In the genomic region with DNA sequence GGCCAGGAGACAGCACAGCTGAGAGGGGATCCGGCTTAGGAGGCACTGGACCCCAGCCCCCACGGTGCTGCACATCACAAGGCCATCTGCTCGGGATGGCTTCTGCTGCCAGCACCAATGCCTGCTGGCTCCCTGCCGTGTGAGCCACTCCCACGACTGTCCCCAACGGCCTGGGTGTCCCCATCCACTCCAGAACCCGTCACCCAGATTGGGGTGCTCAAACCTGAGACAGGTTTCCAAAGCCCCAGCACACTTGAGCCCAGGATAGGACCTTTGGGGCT, we compare ENCODE assay signal across 1 cellular context.
TF ChIP-seq lines count a peak whose summit lies in the region.

No MANE protein-coding gene starts in this region.

TF ChIP-seq in SK-N-SH treated with all-trans-retinoic acid at 6 μM for 48 hours, 23 proteins besides CTCF, POLR2A, EP300 and RAD21 (continued from another document):
- TF ChIP-seq, protein P1, sequence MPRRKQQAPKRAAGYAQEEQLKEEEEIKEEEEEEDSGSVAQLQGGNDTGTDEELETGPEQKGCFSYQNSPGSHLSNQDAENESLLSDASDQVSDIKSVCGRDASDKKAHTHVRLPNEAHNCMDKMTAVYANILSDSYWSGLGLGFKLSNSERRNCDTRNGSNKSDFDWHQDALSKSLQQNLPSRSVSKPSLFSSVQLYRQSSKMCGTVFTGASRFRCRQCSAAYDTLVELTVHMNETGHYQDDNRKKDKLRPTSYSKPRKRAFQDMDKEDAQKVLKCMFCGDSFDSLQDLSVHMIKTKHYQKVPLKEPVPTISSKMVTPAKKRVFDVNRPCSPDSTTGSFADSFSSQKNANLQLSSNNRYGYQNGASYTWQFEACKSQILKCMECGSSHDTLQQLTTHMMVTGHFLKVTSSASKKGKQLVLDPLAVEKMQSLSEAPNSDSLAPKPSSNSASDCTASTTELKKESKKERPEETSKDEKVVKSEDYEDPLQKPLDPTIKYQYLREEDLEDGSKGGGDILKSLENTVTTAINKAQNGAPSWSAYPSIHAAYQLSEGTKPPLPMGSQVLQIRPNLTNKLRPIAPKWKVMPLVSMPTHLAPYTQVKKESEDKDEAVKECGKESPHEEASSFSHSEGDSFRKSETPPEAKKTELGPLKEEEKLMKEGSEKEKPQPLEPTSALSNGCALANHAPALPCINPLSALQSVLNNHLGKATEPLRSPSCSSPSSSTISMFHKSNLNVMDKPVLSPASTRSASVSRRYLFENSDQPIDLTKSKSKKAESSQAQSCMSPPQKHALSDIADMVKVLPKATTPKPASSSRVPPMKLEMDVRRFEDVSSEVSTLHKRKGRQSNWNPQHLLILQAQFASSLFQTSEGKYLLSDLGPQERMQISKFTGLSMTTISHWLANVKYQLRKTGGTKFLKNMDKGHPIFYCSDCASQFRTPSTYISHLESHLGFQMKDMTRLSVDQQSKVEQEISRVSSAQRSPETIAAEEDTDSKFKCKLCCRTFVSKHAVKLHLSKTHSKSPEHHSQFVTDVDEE (CRISPR knock-in tag; IDR thresholded peaks at IDR 0.05) = no peak
- no peak for TF ChIP-seq ZFP3 (CRISPR knock-in tag; IDR thresholded peaks at IDR 0.05)
- TF ChIP-seq, protein P2, sequence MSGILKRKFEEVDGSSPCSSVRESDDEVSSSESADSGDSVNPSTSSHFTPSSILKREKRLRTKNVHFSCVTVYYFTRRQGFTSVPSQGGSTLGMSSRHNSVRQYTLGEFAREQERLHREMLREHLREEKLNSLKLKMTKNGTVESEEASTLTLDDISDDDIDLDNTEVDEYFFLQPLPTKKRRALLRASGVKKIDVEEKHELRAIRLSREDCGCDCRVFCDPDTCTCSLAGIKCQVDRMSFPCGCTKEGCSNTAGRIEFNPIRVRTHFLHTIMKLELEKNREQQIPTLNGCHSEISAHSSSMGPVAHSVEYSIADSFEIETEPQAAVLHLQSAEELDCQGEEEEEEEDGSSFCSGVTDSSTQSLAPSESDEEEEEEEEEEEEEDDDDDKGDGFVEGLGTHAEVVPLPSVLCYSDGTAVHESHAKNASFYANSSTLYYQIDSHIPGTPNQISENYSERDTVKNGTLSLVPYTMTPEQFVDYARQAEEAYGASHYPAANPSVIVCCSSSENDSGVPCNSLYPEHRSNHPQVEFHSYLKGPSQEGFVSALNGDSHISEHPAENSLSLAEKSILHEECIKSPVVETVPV (CRISPR knock-in tag; IDR thresholded peaks at IDR 0.05) = no peak
